ENCODE assay signal across 1 cellular context in the genomic region with DNA sequence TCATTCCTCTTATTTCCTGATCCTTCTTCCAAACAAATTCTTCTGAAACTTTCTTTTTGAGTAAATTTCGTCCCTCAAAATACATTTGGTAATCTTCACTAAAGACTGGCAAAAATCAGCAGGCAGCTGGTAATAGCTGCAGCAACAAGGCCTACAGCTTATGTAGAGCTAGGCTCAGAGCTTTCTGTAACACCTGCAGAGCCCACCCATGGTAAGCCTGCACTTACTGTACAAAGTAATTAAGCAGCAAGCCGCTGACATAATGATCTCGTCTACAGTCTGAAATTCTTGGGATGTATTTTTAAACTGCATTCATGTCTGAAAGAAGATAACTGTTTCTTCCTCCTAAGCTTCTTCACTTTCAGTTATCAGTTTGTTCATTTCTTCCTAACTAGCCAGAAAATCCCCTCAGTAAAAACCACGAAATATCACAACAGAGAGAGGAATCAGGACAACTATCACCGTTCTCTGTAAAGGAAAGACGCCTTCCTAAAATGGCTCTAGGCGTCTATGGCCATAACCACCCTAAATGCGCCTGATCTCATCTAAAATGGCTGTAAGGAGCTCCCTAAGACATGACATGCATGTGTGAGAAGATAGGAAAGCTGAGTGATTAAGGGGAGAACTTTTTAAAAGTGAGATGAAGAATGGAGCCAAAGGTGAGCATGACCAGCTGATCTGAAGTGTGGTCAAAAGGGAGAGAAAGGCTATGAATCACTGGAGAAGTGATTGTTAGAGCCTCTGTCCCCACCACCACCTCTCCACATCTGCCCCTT.
TF ChIP-seq lines count a peak whose summit lies in the region.

No MANE protein-coding gene starts in this region.

TF ChIP-seq in IMR-90, 13 proteins besides CTCF, POLR2A, EP300 and RAD21 (continued from another document):
- TF ChIP-seq MAZ (IDR thresholded peaks at IDR 0.05; ENCODE audit: borderline replicate concordance, low read depth, low read length): no peak
- TF ChIP-seq MXI1 (IDR thresholded peaks at IDR 0.05; ENCODE audit: borderline replicate concordance, low read depth, low read length): no peak
- TF ChIP-seq MAFK (IDR thresholded peaks at IDR 0.05; ENCODE audit: low read depth, low read length): no peak
- no peak for TF ChIP-seq NFE2L2 (IDR thresholded peaks at IDR 0.05; ENCODE audit: low read depth, low read length)
- TF ChIP-seq RCOR1 (IDR thresholded peaks at IDR 0.05; ENCODE audit: insufficient replicate concordance, low read length): no peak
- no peak for TF ChIP-seq CHD1 (IDR thresholded peaks at IDR 0.05; ENCODE audit: low read depth, low read length)
- TF ChIP-seq CEBPB (IDR thresholded peaks at IDR 0.05; ENCODE audit: low read depth, low read length): no peak
- TF ChIP-seq FOS (IDR thresholded peaks at IDR 0.05; ENCODE audit: low read depth, low read length): no peak
